In the genomic region with DNA sequence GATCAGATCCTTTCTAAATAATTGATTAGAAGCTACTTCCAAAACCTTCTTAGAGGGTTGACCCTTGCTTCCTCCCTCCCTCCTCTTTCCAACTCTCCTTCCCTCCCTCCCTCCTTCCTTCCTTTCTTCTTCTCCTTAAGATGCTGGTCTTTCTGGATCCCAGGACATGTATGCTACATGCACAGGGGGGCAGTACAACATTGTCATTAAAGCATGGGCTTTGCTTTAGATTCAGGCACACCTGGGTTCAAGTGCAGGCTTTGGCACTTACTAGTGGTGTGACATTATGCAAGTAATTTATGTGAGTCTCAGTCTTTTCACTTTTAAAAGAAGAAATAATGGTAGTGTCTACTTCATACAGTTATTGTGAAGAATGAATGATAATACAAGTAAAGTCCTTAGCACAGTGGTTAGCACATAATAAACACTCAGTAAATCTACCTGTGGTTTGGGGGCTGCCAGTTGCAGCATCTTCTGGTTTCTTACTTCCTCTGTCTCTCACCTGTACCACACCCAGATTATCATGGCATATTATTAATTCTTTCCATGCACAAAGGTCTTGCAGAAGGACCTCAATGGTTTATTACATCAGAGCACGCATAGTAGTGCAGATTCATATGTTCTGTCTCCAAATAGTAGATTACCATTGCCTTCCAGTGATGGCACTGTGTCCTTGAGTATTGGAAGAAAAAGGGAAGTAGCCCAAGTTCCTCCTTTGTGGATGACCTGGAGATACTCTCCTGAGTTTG, we compare ENCODE assay signal across 10 cellular contexts.
DNase-seq lines count a peak whose midpoint lies in the region; ATAC-seq, FAIRE-seq and TF ChIP-seq lines count a peak whose summit lies in the region.
"Had no signal": no experiment of that assay in that cellular context is flagged by ENCODE, and none has a peak within 500 bp of the region (broad histone marks: within the 10 kb centered on the region; RNA-seq: fewer than 3 reads in every experiment).

No MANE protein-coding gene starts in this region.

- peaks cover 0 to 5% (median 4%) of the 10 kb centered on the region in 3 donors for H3K27me3 Mint-ChIP-seq in CD14-positive monocyte (ENCODE audit: low read depth in 3 of 3)
- H3K27me3 Mint-ChIP-seq in naive thymus-derived CD8-positive, alpha-beta T cell, result no peaks in the 10 kb centered on the region
- H3K27me3 Mint-ChIP-seq: activated T-cell treated with anti-CD3 and anti-CD28 coated beads, Interleukin-2, amount 50 U/mL, for 24 hours had no signal

- ATAC-seq in foreskin keratinocyte, result no peak
- no peak for ATAC-seq in naive thymus-derived CD8-positive, alpha-beta T cell
- no peak for ATAC-seq in omental fat pad (ENCODE audit: low FRiP score)
- no peak for ATAC-seq in HG03469 (IDR thresholded peaks at IDR 0.05; ENCODE audit: unreplicated experiment)

- H3K27ac ChIP-seq in foreskin keratinocyte, result no peak overlapping the region

- TF ChIP-seq POLR2A in GM12891 (IDR thresholded peaks at IDR 0.05; ENCODE audit: low read depth, low read length), result no peak

- POLR2A ChIA-PET in naive thymus-derived CD8-positive, alpha-beta T cell (lab: Charles Lee), result no interaction called here

- H3K27ac Mint-ChIP-seq in CD14-positive monocyte, result peak overlapping the region in 6 of 7 donors; percentile 31 to 90 (median 76)
- peak overlapping the region in 5 of 10 donors; percentile 26 to 88 (median 50) for H3K27ac Mint-ChIP-seq in naive thymus-derived CD8-positive, alpha-beta T cell
- H3K27ac Mint-ChIP-seq: activated T-cell treated with anti-CD3 and anti-CD28 coated beads, Interleukin-2, amount 50 U/mL, for 24 hours had no signal

- TF ChIP-seq CTCF in CD14-positive monocyte (IDR thresholded peaks at IDR 0.05) (no peak), foreskin keratinocyte (conservative IDR thresholded peaks at IDR 0.05) (peak; percentile 52), omental fat pad (IDR thresholded peaks at IDR 0.05) (no peak)

- no peak overlapping the region for H3K4me3 Mint-ChIP-seq in CD14-positive monocyte
- peak overlapping the region in 1 of 10 donors; percentile 22 for H3K4me3 Mint-ChIP-seq in naive thymus-derived CD8-positive, alpha-beta T cell
- H3K4me3 Mint-ChIP-seq: activated T-cell treated with anti-CD3 and anti-CD28 coated beads, Interleukin-2, amount 50 U/mL, for 24 hours had no signal

- no peak for DNase-seq in CD14-positive monocyte (ENCODE audit: low spot score)
- DNase-seq in GM12891 (ENCODE audit: insufficient read length, low spot score), result no peak
- peak; percentile 11 for DNase-seq in RPMI7951 (ENCODE audit: low read depth)
- peak in 1 of 2 donors; percentile 12 for DNase-seq in foreskin keratinocyte
- no peak for DNase-seq in naive thymus-derived CD8-positive, alpha-beta T cell
- no peak for DNase-seq in activated gamma-delta T cell treated with Interleukin-2 at 50 U/mL for 16 hours
- no peak for DNase-seq in omental fat pad (ENCODE audit: low spot score)
- DNase-seq: activated T-cell treated with anti-CD3 and anti-CD28 coated beads, Interleukin-2, amount 50 U/mL, for 24 hours had no signal

- intact Hi-C loops in CD14-positive monocyte (cut with micrococcal nuclease), result loop anchor here in 1 of 2 donors (5.0 to 10.0 kb wide), 2 partner anchors 38 to 900 kb away; no protein-coding TSS in a partner anchor

- H3K27me3 ChIP-seq in foreskin keratinocyte, result no peaks in the 10 kb centered on the region

- H3K4me1 ChIP-seq in foreskin keratinocyte, result peaks cover 13% of the 10 kb centered on the region

- H3K4me1 Mint-ChIP-seq in CD14-positive monocyte, result peaks cover 46% of the 10 kb centered on the region
- H3K4me1 Mint-ChIP-seq in naive thymus-derived CD8-positive, alpha-beta T cell, result peaks cover 10 to 58% (median 34%) of the 10 kb centered on the region in 4 donors

- H3K36me3 Mint-ChIP-seq in CD14-positive monocyte, result peaks cover 70 to 75% of the 10 kb centered on the region in 2 donors
- peaks cover 5 to 35% (median 23%) of the 10 kb centered on the region in 3 donors for H3K36me3 Mint-ChIP-seq in naive thymus-derived CD8-positive, alpha-beta T cell

- peak; percentile 70 for FAIRE-seq in GM12891 (lab: Jason Lieb, UNC)
- FAIRE-seq: frontal cortex had no signal

- H3K9me3 Mint-ChIP-seq in CD14-positive monocyte, result no peaks in the 10 kb centered on the region
- no peaks in the 10 kb centered on the region for H3K9me3 Mint-ChIP-seq in naive thymus-derived CD8-positive, alpha-beta T cell
- H3K9me3 Mint-ChIP-seq: activated T-cell treated with anti-CD3 and anti-CD28 coated beads, Interleukin-2, amount 50 U/mL, for 24 hours had no signal

TF ChIP-seq in GM12891, 5 proteins besides CTCF, POLR2A, EP300 and RAD21:
- no peak for TF ChIP-seq PAX5 (IDR thresholded peaks at IDR 0.05; ENCODE audit: insufficient read depth, low read length, severe bottlenecking)
- TF ChIP-seq POU2F2 (IDR thresholded peaks at IDR 0.05; ENCODE audit: low read depth, low read length), result no peak
- no peak for TF ChIP-seq POLR2AphosphoS5 (IDR thresholded peaks at IDR 0.05; ENCODE audit: low read depth, low read length)
- TF ChIP-seq TAF1 (IDR thresholded peaks at IDR 0.05; ENCODE audit: low read depth, low read length), result no peak
- no peak for TF ChIP-seq SPI1 (IDR thresholded peaks at IDR 0.05; ENCODE audit: low read depth, low read length)
